In genomic region chr6:117448732-117449131, GRCh38 we compare ENCODE assay signal across 15 cellular contexts. TPM values are rescaled to one million over a fixed set of nuclear protein-coding genes. Genes with fewer than 3 reads are reported as not detected.
DNase-seq lines count a peak whose midpoint lies in the region; ATAC-seq and TF ChIP-seq lines count a peak whose summit lies in the region.
"Had no signal": no experiment of that assay in that cellular context is flagged by ENCODE, and none has a peak within 500 bp of the region (broad histone marks: within the 10 kb centered on the region; RNA-seq: fewer than 3 reads in every experiment).

No MANE protein-coding gene starts in this region.

- no peak overlapping the region for H3K4me3 Mint-ChIP-seq in nephron progenitor cell
- H3K4me3 Mint-ChIP-seq: activated CD4-positive, alpha-beta T cell treated with anti-CD3 and anti-CD28 coated beads, Interleukin-2, amount 10 ng/mL, durations not matched to agents 7 days and 5 days; CD8-positive, alpha-beta memory T cell had no signal

- no peaks in the 10 kb centered on the region for H3K36me3 Mint-ChIP-seq in nephron progenitor cell (ENCODE audit: low read depth)
- H3K36me3 Mint-ChIP-seq in activated naive CD4-positive, alpha-beta T cell treated with anti-CD3 and anti-CD28 coated beads, Interleukin-2, amount 50 U/mL, for 72 hours = no peaks in the 10 kb centered on the region
- H3K36me3 Mint-ChIP-seq: CD8-positive, alpha-beta memory T cell had no signal

- H3K27me3 Mint-ChIP-seq in nephron progenitor cell (ENCODE audit: low read depth, poor library complexity) = peaks cover 13% of the 10 kb centered on the region
- H3K27me3 Mint-ChIP-seq: progenitor cell of endocrine pancreas had no signal

- no peaks in the 10 kb centered on the region for H3K9me3 Mint-ChIP-seq in nephron progenitor cell
- H3K9me3 Mint-ChIP-seq in activated naive CD4-positive, alpha-beta T cell treated with anti-CD3 and anti-CD28 coated beads, Interleukin-2, amount 50 U/mL, for 72 hours = no peaks in the 10 kb centered on the region
- H3K9me3 Mint-ChIP-seq: activated CD4-positive, alpha-beta T cell treated with anti-CD3 and anti-CD28 coated beads, Interleukin-2, amount 10 ng/mL, durations not matched to agents 7 days and 5 days; CD8-positive, alpha-beta memory T cell had no signal

- no peak for TF ChIP-seq CTCF in AG10803 (conservative IDR thresholded peaks at IDR 0.05; ENCODE audit: low read length)
- no peak for TF ChIP-seq CTCF in nephron progenitor cell (IDR thresholded peaks at IDR 0.05)

- no peak overlapping the region for H3K4me3 ChIP-seq in AG10803 (ENCODE audit: low read length)
- H3K4me3 ChIP-seq: SK-N-MC, upper lobe of left lung had no signal

- H3K4me1 Mint-ChIP-seq in nephron progenitor cell = no peaks in the 10 kb centered on the region
- H3K4me1 Mint-ChIP-seq: activated CD4-positive, alpha-beta T cell treated with anti-CD3 and anti-CD28 coated beads, Interleukin-2, amount 10 ng/mL, durations not matched to agents 7 days and 5 days; CD8-positive, alpha-beta memory T cell had no signal

- peak overlapping the region; percentile 74 for H3K27ac Mint-ChIP-seq in nephron progenitor cell
- H3K27ac Mint-ChIP-seq in activated naive CD4-positive, alpha-beta T cell treated with anti-CD3 and anti-CD28 coated beads, Interleukin-2, amount 50 U/mL, for 72 hours = no peak overlapping the region
- H3K27ac Mint-ChIP-seq: activated CD4-positive, alpha-beta T cell treated with anti-CD3 and anti-CD28 coated beads, Interleukin-2, amount 10 ng/mL, durations not matched to agents 7 days and 5 days; CD8-positive, alpha-beta memory T cell; progenitor cell of endocrine pancreas had no signal

- DNase-seq in AG10803 (ENCODE audit: low read depth) = peak; percentile 96
- peak; percentile 95 for DNase-seq in NCI-H226
- DNase-seq in dermis blood vessel endothelial cell = peak; percentile 44
- no peak for DNase-seq in nephron progenitor cell
- no peak for DNase-seq in activated naive CD4-positive, alpha-beta T cell treated with anti-CD3 and anti-CD28 coated beads, Interleukin-2, amount 50 U/mL, for 72 hours (ENCODE audit: low spot score in 2 of 2)
- DNase-seq in stimulated activated CD4-positive, alpha-beta T cell treated with anti-CD3 and anti-CD28 coated beads, Interleukin-4, amount 100 ng/mL, for 24 hours = no peak
- DNase-seq: activated CD4-positive, alpha-beta T cell treated with anti-CD3 and anti-CD28 coated beads, Interleukin-2, amount 10 ng/mL, durations not matched to agents 7 days and 5 days; activated naive CD4-positive, alpha-beta T cell; CD8-positive, alpha-beta memory T cell; NCI-H446; upper lobe of left lung had no signal

- ATAC-seq in activated naive CD4-positive, alpha-beta T cell treated with anti-CD3 and anti-CD28 coated beads, Interleukin-2, amount 50 U/mL, for 72 hours = no peak
- ATAC-seq in GM19351 (IDR thresholded peaks at IDR 0.05; ENCODE audit: unreplicated experiment) (no peak), HG03139 (IDR thresholded peaks at IDR 0.05; ENCODE audit: unreplicated experiment) (no peak)

RNA-seq across cellular contexts. Expression of gene ROS1, which starts 23.0 kb away (rescaled TPM):
- total RNA-seq in dermis blood vessel endothelial cell = under 0.01 TPM in 1 of 2 replicates, not detected in the other
- not detected for total RNA-seq in activated naive CD4-positive, alpha-beta T cell treated with anti-CD3 and anti-CD28 coated beads, Interleukin-2, amount 50 U/mL, for 72 hours
- total RNA-seq: activated CD4-positive, alpha-beta T cell treated with anti-CD3 and anti-CD28 coated beads, Interleukin-2, amount 10 ng/mL, durations not matched to agents 7 days and 5 days; CD8-positive, alpha-beta memory T cell had no signal

RNA-seq across cellular contexts. Expression of gene DCBLD1, which starts 33.7 kb away (rescaled TPM):
- 35.1 and 41.1 TPM in 2 replicates for total RNA-seq in dermis blood vessel endothelial cell
- 1 to 10 TPM; 1.0 to 3.1 TPM for total RNA-seq in activated naive CD4-positive, alpha-beta T cell treated with anti-CD3 and anti-CD28 coated beads, Interleukin-2, amount 50 U/mL, for 72 hours

Comparison
In these comparisons a context has a peak if more than half of its experiments do, and no peak if none do; other contexts are left out.
1. DNase-seq: peak in AG10803 (single experiment), NCI-H226 (single experiment) and dermis blood vessel endothelial cell (single experiment); none in nephron progenitor cell (single experiment), activated naive CD4-positive, alpha-beta T cell treated with anti-CD3 and anti-CD28 coated beads, Interleukin-2, amount 50 U/mL, for 72 hours (0 of 2) and stimulated activated CD4-positive, alpha-beta T cell treated with anti-CD3 and anti-CD28 coated beads, Interleukin-4, amount 100 ng/mL, for 24 hours (single experiment).